8 cellular contexts compared by ENCODE assay signal in the genomic region with DNA sequence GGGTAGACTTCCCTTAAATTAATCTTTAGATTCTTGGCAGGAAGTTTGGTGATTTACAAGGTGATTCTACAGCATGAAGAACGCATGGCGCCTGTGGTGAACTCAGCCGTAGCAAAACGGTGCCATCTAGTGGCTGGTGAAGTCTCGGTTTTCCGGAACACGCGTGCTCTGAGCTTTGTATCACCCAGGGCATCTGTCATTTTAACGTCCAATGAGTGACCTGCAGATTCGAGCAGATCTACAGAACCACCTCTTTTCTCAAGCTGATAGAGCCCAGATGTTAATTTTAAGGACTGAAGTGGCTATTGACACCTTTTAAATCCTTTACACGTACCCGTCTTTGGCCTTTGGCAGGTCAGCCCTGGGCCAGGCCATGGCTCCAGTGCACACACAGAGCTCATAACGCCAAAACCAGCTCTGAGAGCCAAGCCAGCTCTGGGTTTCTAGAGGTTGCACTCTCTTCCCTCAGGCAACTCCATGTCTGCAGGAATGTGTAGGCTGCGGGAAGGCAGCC. TPM values are rescaled to one million over a fixed set of nuclear protein-coding genes. Genes with fewer than 3 reads are reported as not detected.
DNase-seq lines count a peak whose midpoint lies in the region; FAIRE-seq and TF ChIP-seq lines count a peak whose summit lies in the region.
"Not testable (repeated sequence)": the region's sequence is repeated elsewhere in the genome, so short reads cannot be mapped to it uniquely, and the experiment has no call there.

No MANE protein-coding gene starts in this region.

- H3K27me3 Mint-ChIP-seq in activated naive CD4-positive, alpha-beta T cell treated with anti-CD3 and anti-CD28 coated beads for 36 hours (ENCODE audit: low read depth); nephron progenitor cell (ENCODE audit: low read depth, poor library complexity): not testable (repeated sequence)
- H3K27me3 Mint-ChIP-seq in type B pancreatic cell = peaks cover 11% of the 10 kb centered on the region

- not testable (repeated sequence) for H3K36me3 ChIP-seq in PC-9 (ENCODE audit: low read depth)

- not testable (repeated sequence) for H3K36me3 Mint-ChIP-seq in activated naive CD4-positive, alpha-beta T cell treated with anti-CD3 and anti-CD28 coated beads for 36 hours (ENCODE audit: low read depth); nephron progenitor cell (ENCODE audit: low read depth); type B pancreatic cell

- H3K27me3 ChIP-seq in PC-9 (ENCODE audit: insufficient read depth, low read depth) = peaks cover 87% of the 10 kb centered on the region

- H3K4me2 ChIP-seq in PC-9 = not testable (repeated sequence)

- H3K27ac ChIP-seq in PC-9 = not testable (repeated sequence)

- not testable (repeated sequence) for H3K9me3 Mint-ChIP-seq in activated naive CD4-positive, alpha-beta T cell treated with anti-CD3 and anti-CD28 coated beads for 36 hours; nephron progenitor cell; type B pancreatic cell

- DNase-seq in GM12864 (ENCODE audit: low read depth); frontal cortex (ENCODE audit: low spot score in 2 of 2); nephron progenitor cell; type B pancreatic cell (ENCODE audit: extremely low spot score, unreplicated experiment): not testable (repeated sequence)
- DNase-seq in H4 (ENCODE audit: low spot score) = peak; percentile 11
- DNase-seq in Kasumi-1 (lab: John Stamatoyannopoulos, UW) = peak; percentile 24 to 25
- peak in 1 of 2 experiments; percentile 5 for DNase-seq in PC-9
- peak; percentile 54 for DNase-seq in activated naive CD4-positive, alpha-beta T cell treated with anti-CD3 and anti-CD28 coated beads for 36 hours

- not testable (repeated sequence) for H3K27ac Mint-ChIP-seq in activated naive CD4-positive, alpha-beta T cell treated with anti-CD3 and anti-CD28 coated beads for 36 hours; nephron progenitor cell; type B pancreatic cell

- BruUV-seq in PC-9 (replicated peaks; lab: Mats Ljungman, UMichigan) = not testable (repeated sequence)

- CTCF ChIA-PET in PC-9 (lab: Charles Lee) = not testable (repeated sequence)
- CTCF ChIA-PET in activated naive CD4-positive, alpha-beta T cell treated with anti-CD3 and anti-CD28 coated beads for 36 hours (lab: Charles Lee) = interaction anchor here (0.7 to 1.3 kb wide), 5 partner anchors 14 to 696 kb away, joined by 3 to 4 read pairs (median 4); no protein-coding TSS in a partner anchor

- not testable (repeated sequence) for H3K4me1 Mint-ChIP-seq in activated naive CD4-positive, alpha-beta T cell treated with anti-CD3 and anti-CD28 coated beads for 36 hours (ENCODE audit: low read depth)
- H3K4me1 Mint-ChIP-seq in nephron progenitor cell (peaks cover 29% of the 10 kb centered on the region), type B pancreatic cell (ENCODE audit: unreplicated experiment) (peaks cover 12% of the 10 kb centered on the region)

- not testable (repeated sequence) for H4K20me1 ChIP-seq in PC-9 (ENCODE audit: insufficient read depth)

- H2AFZ ChIP-seq in PC-9 = not testable (repeated sequence)

- not testable (repeated sequence) for H3K9me2 ChIP-seq in PC-9 (ENCODE audit: insufficient read depth)

- H3K9me3 ChIP-seq in PC-9 (ENCODE audit: insufficient read depth, low read depth) = not testable (repeated sequence)

- H3K4me3 Mint-ChIP-seq in activated naive CD4-positive, alpha-beta T cell treated with anti-CD3 and anti-CD28 coated beads for 36 hours; nephron progenitor cell; type B pancreatic cell: not testable (repeated sequence)

- H3K79me2 ChIP-seq in PC-9 (ENCODE audit: low read depth) = not testable (repeated sequence)

- POLR2A ChIA-PET in PC-9 (lab: Charles Lee; ENCODE audit: unreplicated experiment) = not testable (repeated sequence)

- peak; percentile 98 for FAIRE-seq in frontal cortex (lab: Jason Lieb, UNC)

- not testable (repeated sequence) for H3K4me3 ChIP-seq in GM12864 (ENCODE audit: low read depth, low read length); PC-9

- TF ChIP-seq CTCF in GM12864 (IDR thresholded peaks at IDR 0.05; ENCODE audit: low read depth, low read length, missing control alignments) = peak; percentile 62
- peak; percentile 69 for TF ChIP-seq CTCF in PC-9 (conservative IDR thresholded peaks at IDR 0.05)
- peak; percentile 69 for TF ChIP-seq CTCF in nephron progenitor cell (IDR thresholded peaks at IDR 0.05)
- peak; percentile 84 for TF ChIP-seq CTCF in type B pancreatic cell (conservative IDR thresholded peaks at IDR 0.05)

- intact Hi-C loops in PC-9 (cut with micrococcal nuclease; ENCODE audit: unreplicated experiment) = not testable (repeated sequence)
- intact Hi-C loops in activated naive CD4-positive, alpha-beta T cell treated with anti-CD3 and anti-CD28 coated beads for 36 hours (cut with micrococcal nuclease) = loop anchor here (2.0 kb wide), 1 partner anchor 514 kb away; no protein-coding TSS in a partner anchor

- not testable (repeated sequence) for H3F3A ChIP-seq in PC-9 (ENCODE audit: insufficient read depth, low read depth)

- H3K4me1 ChIP-seq in PC-9 (replicated peaks; ENCODE audit: insufficient read depth) = not testable (repeated sequence)

RNA-seq across cellular contexts. Expression of a gene that starts 2.3 kb away (rescaled TPM):
- total RNA-seq in H4 (2014; rRNA removed; shearing (Covaris generic)) = not detected in 2 replicates
- total RNA-seq in PC-9 (2021) (not detected in 2 replicates), frontal cortex (not detected), type B pancreatic cell (ENCODE audit: low replicate concordance) (3.7 and 11.2 TPM in 2 replicates)
- not detected for total RNA-seq in activated naive CD4-positive, alpha-beta T cell treated with anti-CD3 and anti-CD28 coated beads for 36 hours

RNA-seq across cellular contexts. Expression of a gene that starts 36.1 kb away (rescaled TPM):
- not detected in 2 replicates for total RNA-seq in H4 (2014; rRNA removed; shearing (Covaris generic))
- not detected in 2 replicates for total RNA-seq in PC-9 (2021)
- not detected for total RNA-seq in activated naive CD4-positive, alpha-beta T cell treated with anti-CD3 and anti-CD28 coated beads for 36 hours
- total RNA-seq in frontal cortex = 1.2 TPM
- total RNA-seq in type B pancreatic cell (ENCODE audit: low replicate concordance) = not detected in 2 replicates
